In genomic region chr18:23716516-23716915, GRCh38 we compare ENCODE assay signal across 9 cellular contexts. TPM values are rescaled to one million over a fixed set of nuclear protein-coding genes. Genes with fewer than 3 reads are reported as not detected.
DNase-seq lines count a peak whose midpoint lies in the region; ATAC-seq and TF ChIP-seq lines count a peak whose summit lies in the region.
"Had no signal": no experiment of that assay in that cellular context is flagged by ENCODE, and none has a peak within 500 bp of the region (broad histone marks: within the 10 kb centered on the region; RNA-seq: fewer than 3 reads in every experiment).

No MANE protein-coding gene starts in this region.

- no peaks in the 10 kb centered on the region for H3K9me3 ChIP-seq in hepatocyte (ENCODE audit: low read depth)
- H3K9me3 ChIP-seq: left lung, sigmoid colon had no signal

- H3K36me3 Mint-ChIP-seq in HFFc6 (ENCODE audit: low read depth), result peaks cover under 1% of the 10 kb centered on the region
- H3K36me3 Mint-ChIP-seq in T-helper 2 cell treated with Interferon-gamma antibody and Interleukin-4, amounts not matched to agents 5 μg/mL and 100 μg/mL, for 36 hours (ENCODE audit: low read depth), result no peaks in the 10 kb centered on the region

- no peaks in the 10 kb centered on the region for H3K9me2 ChIP-seq in hepatocyte (replicated peaks; ENCODE audit: insufficient read depth)

- no peak overlapping the region for H2AFZ ChIP-seq in hepatocyte

- H4K20me1 ChIP-seq in hepatocyte (ENCODE audit: insufficient read depth, poor library complexity, severe bottlenecking), result no peaks in the 10 kb centered on the region

- H3K4me2 ChIP-seq in hepatocyte, result no peak overlapping the region

- H3K79me2 ChIP-seq in hepatocyte, result peaks cover 3% of the 10 kb centered on the region

- H3K27me3 ChIP-seq in hepatocyte, result no peaks in the 10 kb centered on the region
- H3K27me3 ChIP-seq: left lung, sigmoid colon had no signal

- H3K27ac Mint-ChIP-seq in HFFc6, result peak overlapping the region; percentile 73
- no peak overlapping the region for H3K27ac Mint-ChIP-seq in T-helper 2 cell treated with Interferon-gamma antibody and Interleukin-4, amounts not matched to agents 5 μg/mL and 100 μg/mL, for 36 hours

- H3K36me3 ChIP-seq in hepatocyte (replicated peaks; ENCODE audit: insufficient read depth, low read depth), result no peaks in the 10 kb centered on the region
- H3K36me3 ChIP-seq: left lung, sigmoid colon had no signal

- 35% methylated on average over 3 of the region's 3 CpGs for WGBS in hepatocyte (ENCODE audit: low lambda C conversion rate, missing lambda C conversion rate)

- H3K27ac ChIP-seq in hepatocyte, result peak overlapping the region; percentile 41
- H3K27ac ChIP-seq: left lung, sigmoid colon had no signal

- H3K9me3 Mint-ChIP-seq in HFFc6, result peaks cover 1% of the 10 kb centered on the region
- H3K9me3 Mint-ChIP-seq in T-helper 2 cell treated with Interferon-gamma antibody and Interleukin-4, amounts not matched to agents 5 μg/mL and 100 μg/mL, for 36 hours, result no peaks in the 10 kb centered on the region

- H3K4me1 Mint-ChIP-seq in HFFc6 (ENCODE audit: low read depth), result peaks cover 49% of the 10 kb centered on the region
- H3K4me1 Mint-ChIP-seq in T-helper 2 cell treated with Interferon-gamma antibody and Interleukin-4, amounts not matched to agents 5 μg/mL and 100 μg/mL, for 36 hours (ENCODE audit: low read depth), result peaks cover 18% of the 10 kb centered on the region

- peaks cover under 1% of the 10 kb centered on the region; the same call in 1 of the 2 replicates for H3K27me3 Mint-ChIP-seq in HFFc6 (ENCODE audit: insufficient read depth)
- H3K27me3 Mint-ChIP-seq in T-helper 2 cell treated with Interferon-gamma antibody and Interleukin-4, amounts not matched to agents 5 μg/mL and 100 μg/mL, for 36 hours (ENCODE audit: low read depth), result peaks cover 17% of the 10 kb centered on the region

- TF ChIP-seq CTCF in HFFc6 (IDR thresholded peaks at IDR 0.05) (no peak), hepatocyte (IDR thresholded peaks at IDR 0.05; ENCODE audit: poor library complexity) (no peak)

- DNase-seq in HFFc6 (peak; percentile 73), astrocyte of the hippocampus (ENCODE audit: low read depth, low spot score) (peak; percentile 91), hepatocyte (ENCODE audit: low spot score) (peak; percentile 63), NAMALWA (ENCODE audit: low spot score) (no peak)
- no peak for DNase-seq in NK-92 treated with Interleukin-12 subunit alpha and Interleukin-12 subunit beta, amount 100 ng/mL, for 24 hours (lab: John Stamatoyannopoulos, UW)
- DNase-seq in T-helper 2 cell treated with Interferon-gamma antibody and Interleukin-4, amounts not matched to agents 5 μg/mL and 100 μg/mL, for 36 hours (ENCODE audit: low spot score), result no peak
- DNase-seq: left lung, sigmoid colon had no signal

- no peak overlapping the region for H3K4me3 ChIP-seq in hepatocyte
- H3K4me3 ChIP-seq: left lung, sigmoid colon had no signal

- H3K4me1 ChIP-seq in hepatocyte (ENCODE audit: insufficient read depth), result peaks cover 11% of the 10 kb centered on the region
- H3K4me1 ChIP-seq: left lung, sigmoid colon had no signal

- ATAC-seq in HG02981 (IDR thresholded peaks at IDR 0.05; ENCODE audit: unreplicated experiment), result no peak
- ATAC-seq: left lung had no signal

- no peak overlapping the region for H3K4me3 Mint-ChIP-seq in HFFc6
- H3K4me3 Mint-ChIP-seq in T-helper 2 cell treated with Interferon-gamma antibody and Interleukin-4, amounts not matched to agents 5 μg/mL and 100 μg/mL, for 36 hours, result no peak overlapping the region

RNA-seq across cellular contexts. Expression of gene LAMA3, which starts 27.3 kb away (rescaled TPM):
- 1 to 10 TPM in 2 of 6 experiments, under 1 TPM in 4; 0.46 to 1.6 (median 0.54) TPM for total RNA-seq in HFFc6 (2021; fragmentation: NEBNext Ultra II Directional; extraction: Animal tissue kit (Norgen Biotek cat#: 25700))
- 52.1 and 63.3 TPM in 2 replicates for total RNA-seq in hepatocyte
- 27.8 and 29.9 TPM in 2 replicates for polyA plus RNA-seq in hepatocyte

RNA-seq across cellular contexts. Expression of gene ANKRD29, which starts 53.8 kb away (rescaled TPM):
- under 1 TPM; 0.13 to 0.50 (median 0.22) TPM for total RNA-seq in HFFc6 (2021; fragmentation: NEBNext Ultra II Directional; extraction: Animal tissue kit (Norgen Biotek cat#: 25700))
- 12.1 and 17.4 TPM in 2 replicates for total RNA-seq in hepatocyte
- polyA plus RNA-seq in hepatocyte, result 7.7 and 8.9 TPM in 2 replicates

Comparison
In these comparisons a context has a peak if more than half of its experiments do, and no peak if none do; other contexts are left out.
1. DNase-seq: peak in HFFc6 (single experiment), astrocyte of the hippocampus (single experiment) and hepatocyte (single experiment); none in NK-92 treated with Interleukin-12 subunit alpha and Interleukin-12 subunit beta, amount 100 ng/mL, for 24 hours (single experiment), T-helper 2 cell treated with Interferon-gamma antibody and Interleukin-4, amounts not matched to agents 5 μg/mL and 100 μg/mL, for 36 hours (single experiment) and NAMALWA (single experiment).
2. RNA of gene LAMA3, which starts 27.3 kb away (total RNA-seq): 52.1 to 63.3 TPM in hepatocyte; 0.46 to 1.6 TPM in HFFc6; every median in the first group is over 10 times any median in the second.